8 cellular contexts compared by ENCODE assay signal in the genomic region with DNA sequence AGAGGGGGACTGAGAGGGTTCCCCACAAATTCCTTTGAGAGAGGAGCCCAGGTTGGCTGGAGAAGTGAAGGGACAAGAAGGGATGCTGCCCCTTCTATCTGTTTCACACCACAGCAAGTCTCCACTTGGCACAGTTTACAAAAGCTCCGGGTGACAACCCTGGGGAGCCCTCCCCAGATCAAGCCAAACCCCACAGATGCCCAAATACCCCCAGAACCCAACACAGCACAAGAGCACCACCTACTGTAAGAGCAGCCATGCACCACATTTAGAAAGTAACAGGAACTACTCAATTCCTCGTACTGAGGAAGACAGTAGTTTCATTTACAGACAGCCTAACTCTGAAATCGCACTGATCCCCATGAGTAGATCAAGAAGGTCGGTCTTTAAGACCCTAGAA.
DNase-seq lines count a peak whose midpoint lies in the region; ATAC-seq and TF ChIP-seq lines count a peak whose summit lies in the region.

No MANE protein-coding gene starts in this region.

- H3K27me3 ChIP-seq in CD4-positive, CD25-positive, alpha-beta regulatory T cell (ENCODE audit: control insufficient read depth, insufficient read depth, low read length), result no peaks in the 10 kb centered on the region
- H3K27me3 ChIP-seq in H7 (ENCODE audit: control insufficient read depth, insufficient read depth, low read length), result no peaks in the 10 kb centered on the region
- no peaks in the 10 kb centered on the region for H3K27me3 ChIP-seq in Peyer's patch

- ATAC-seq in CD4-positive, CD25-positive, alpha-beta regulatory T cell (ENCODE audit: low read depth in 2 of 2), result peak; percentile 45 to 72
- no peak for ATAC-seq in GM19455 (IDR thresholded peaks at IDR 0.05; ENCODE audit: unreplicated experiment)
- ATAC-seq in HG02981 (IDR thresholded peaks at IDR 0.05; ENCODE audit: unreplicated experiment), result no peak

- TF ChIP-seq POLR2A in Peyer's patch (IDR thresholded peaks at IDR 0.05), result no peak

- H3K36me3 ChIP-seq in CD4-positive, CD25-positive, alpha-beta regulatory T cell (ENCODE audit: control insufficient read depth, insufficient read depth, low read length), result no peaks in the 10 kb centered on the region
- peaks cover 5% of the 10 kb centered on the region for H3K36me3 ChIP-seq in H7 (replicated peaks; ENCODE audit: control insufficient read depth, insufficient read depth, low read length)
- peaks cover 0 to 3% (median 0%) of the 10 kb centered on the region in 3 donors for H3K36me3 ChIP-seq in Peyer's patch

- no peak overlapping the region for H3K4me3 Mint-ChIP-seq in CD4-positive, CD25-positive, alpha-beta regulatory T cell
- no peak overlapping the region for H3K4me3 Mint-ChIP-seq in T-helper 1 cell treated with Interleukin-12 subunit alpha and Interleukin-12 subunit beta and Interleukin-4 antibody, amounts not matched to agents 30 μg/mL and 1 μg/mL, for 36 hours
- no peak overlapping the region for H3K4me3 Mint-ChIP-seq in endothelial cell (ENCODE audit: unreplicated experiment)

- TF ChIP-seq CTCF in endothelial cell (IDR thresholded peaks at IDR 0.05; ENCODE audit: unreplicated experiment) (peak; percentile 18), Peyer's patch (IDR thresholded peaks at IDR 0.05) (peak in 3 of 6 experiments; percentile 23 to 37 (median 34))

- no peaks in the 10 kb centered on the region for H3K36me3 Mint-ChIP-seq in CD4-positive, CD25-positive, alpha-beta regulatory T cell
- H3K36me3 Mint-ChIP-seq in T-helper 1 cell treated with Interleukin-12 subunit alpha and Interleukin-12 subunit beta and Interleukin-4 antibody, amounts not matched to agents 30 μg/mL and 1 μg/mL, for 36 hours (ENCODE audit: low read depth), result no peaks in the 10 kb centered on the region
- peaks cover 22% of the 10 kb centered on the region for H3K36me3 Mint-ChIP-seq in endothelial cell (ENCODE audit: low read depth, unreplicated experiment)

- H3K4me1 ChIP-seq in CD4-positive, CD25-positive, alpha-beta regulatory T cell (ENCODE audit: control insufficient read depth, insufficient read depth, low read length, poor library complexity, severe bottlenecking), result no peaks in the 10 kb centered on the region
- H3K4me1 ChIP-seq in Peyer's patch, result no peaks in the 10 kb centered on the region

- H3K9me3 ChIP-seq in CD4-positive, CD25-positive, alpha-beta regulatory T cell (ENCODE audit: control insufficient read depth in 2 of 2, low read length in 2 of 2), result no peaks in the 10 kb centered on the region
- H3K9me3 ChIP-seq in Peyer's patch, result no peaks in the 10 kb centered on the region

- H3K9me3 Mint-ChIP-seq in CD4-positive, CD25-positive, alpha-beta regulatory T cell, result peaks cover 0 to 1% (median 0%) of the 10 kb centered on the region in 7 donors
- no peaks in the 10 kb centered on the region for H3K9me3 Mint-ChIP-seq in T-helper 1 cell treated with Interleukin-12 subunit alpha and Interleukin-12 subunit beta and Interleukin-4 antibody, amounts not matched to agents 30 μg/mL and 1 μg/mL, for 36 hours
- no peaks in the 10 kb centered on the region for H3K9me3 Mint-ChIP-seq in endothelial cell (ENCODE audit: unreplicated experiment)

- DNase-seq in CD4-positive, CD25-positive, alpha-beta regulatory T cell, result peak in 2 of 3 donors; percentile 38 to 66
- DNase-seq in H7 (peak; percentile 70), endothelial cell (ENCODE audit: low spot score) (no peak), Peyer's patch (no peak), epidermal melanocyte (ENCODE audit: insufficient read length, low spot score) (no peak)

- no peak overlapping the region for H3K4me3 ChIP-seq in CD4-positive, CD25-positive, alpha-beta regulatory T cell (ENCODE audit: low read depth, low read length)
- H3K4me3 ChIP-seq in H7 (ENCODE audit: insufficient read depth, low read depth, low read length) (no peak overlapping the region), Peyer's patch (no peak overlapping the region)

- H3K4me1 Mint-ChIP-seq in CD4-positive, CD25-positive, alpha-beta regulatory T cell, result peaks cover 0 to 4% (median 2%) of the 10 kb centered on the region in 4 donors
- H3K4me1 Mint-ChIP-seq in T-helper 1 cell treated with Interleukin-12 subunit alpha and Interleukin-12 subunit beta and Interleukin-4 antibody, amounts not matched to agents 30 μg/mL and 1 μg/mL, for 36 hours (ENCODE audit: low read depth), result peaks cover 19% of the 10 kb centered on the region
- H3K4me1 Mint-ChIP-seq in endothelial cell (ENCODE audit: unreplicated experiment), result peaks cover 6% of the 10 kb centered on the region

- peaks cover under 1% of the 10 kb centered on the region for H3K27me3 Mint-ChIP-seq in CD4-positive, CD25-positive, alpha-beta regulatory T cell
- H3K27me3 Mint-ChIP-seq in T-helper 1 cell treated with Interleukin-12 subunit alpha and Interleukin-12 subunit beta and Interleukin-4 antibody, amounts not matched to agents 30 μg/mL and 1 μg/mL, for 36 hours (ENCODE audit: low read depth), result no peaks in the 10 kb centered on the region
- no peaks in the 10 kb centered on the region for H3K27me3 Mint-ChIP-seq in endothelial cell (ENCODE audit: unreplicated experiment)

- peak overlapping the region; percentile 2 to 60 (median 59) for H3K27ac Mint-ChIP-seq in CD4-positive, CD25-positive, alpha-beta regulatory T cell
- peak overlapping the region; percentile 54 for H3K27ac Mint-ChIP-seq in T-helper 1 cell treated with Interleukin-12 subunit alpha and Interleukin-12 subunit beta and Interleukin-4 antibody, amounts not matched to agents 30 μg/mL and 1 μg/mL, for 36 hours
- no peak overlapping the region for H3K27ac Mint-ChIP-seq in endothelial cell (ENCODE audit: unreplicated experiment)

- H3K27ac ChIP-seq in CD4-positive, CD25-positive, alpha-beta regulatory T cell (ENCODE audit: insufficient read depth, low read length, poor library complexity, severe bottlenecking), result no peak overlapping the region
- no peak overlapping the region for H3K27ac ChIP-seq in Peyer's patch

Comparison
In these comparisons a context has a peak if more than half of its experiments do, and no peak if none do; other contexts are left out.
1. ATAC-seq: peak in CD4-positive, CD25-positive, alpha-beta regulatory T cell (2 of 2); none in GM19455 (single experiment) and HG02981 (single experiment).
2. DNase-seq: peak in CD4-positive, CD25-positive, alpha-beta regulatory T cell (2 of 3) and H7 (single experiment); none in endothelial cell (single experiment), Peyer's patch (0 of 3) and epidermal melanocyte (single experiment).